In genomic region chr4:169791064-169791463, GRCh38 we compare ENCODE assay signal across 12 cellular contexts. TPM values are rescaled to one million over a fixed set of nuclear protein-coding genes. Genes with fewer than 3 reads are reported as not detected.
DNase-seq lines count a peak whose midpoint lies in the region; FAIRE-seq and TF ChIP-seq lines count a peak whose summit lies in the region.
"Had no signal": no experiment of that assay in that cellular context is flagged by ENCODE, and none has a peak within 500 bp of the region (broad histone marks: within the 10 kb centered on the region; RNA-seq: fewer than 3 reads in every experiment).

No MANE protein-coding gene starts in this region.

- no peak overlapping the region for H3K27ac ChIP-seq in A673 (ENCODE audit: low read depth, low read length, poor library complexity, severe bottlenecking)
- H3K27ac ChIP-seq: KMS-11, skin epidermis had no signal

- no peaks in the 10 kb centered on the region for H3K36me3 ChIP-seq in A673 (ENCODE audit: insufficient read depth, low read length, poor library complexity, severe bottlenecking)

- H3K9me3 ChIP-seq in A673 (ENCODE audit: low read depth, low read length, poor library complexity, severe bottlenecking) = no peaks in the 10 kb centered on the region

- CTCF ChIA-PET in A673 (lab: Charles Lee) = interaction anchor here (0.6 to 1.4 kb wide), 3 partner anchors 16 to 374 kb away, joined by 3 read pairs; no protein-coding TSS in a partner anchor

- H3K4me1 Mint-ChIP-seq in brain (peaks cover 19% of the 10 kb centered on the region), mesothelial cell of epicardium (peaks cover 21% of the 10 kb centered on the region)

- no TSS peak for BruUV-seq in A673 (replicated peaks; lab: Mats Ljungman, UMichigan)

- no peak for DNase-seq in A673 (ENCODE audit: low spot score)
- DNase-seq in HS-5 (ENCODE audit: low read depth) = peak; percentile 31
- no peak for DNase-seq in mesothelial cell of epicardium (ENCODE audit: low spot score in 2 of 2, unreplicated experiment in 2 of 2)
- DNase-seq in RCC 7860 (ENCODE audit: low spot score) = no peak
- DNase-seq in activated effector memory CD4-positive, alpha-beta T cell treated with Interleukin-2 at 50 U/mL for 16 hours = no peak
- DNase-seq in SW 1271 (lab: John Stamatoyannopoulos, UW) = no peak
- DNase-seq in GM19240 (ENCODE audit: insufficient read length, low spot score) = no peak
- DNase-seq: T1000 had no signal

- H3K4me3 Mint-ChIP-seq in brain (peak overlapping the region; percentile 78 to 81 (median 79)), mesothelial cell of epicardium (peak overlapping the region; percentile 48)

- H3K27ac Mint-ChIP-seq in brain = peak overlapping the region in 2 of 5 experiments; percentile 21 to 80
- H3K27ac Mint-ChIP-seq in mesothelial cell of epicardium = no peak overlapping the region
- H3K27ac Mint-ChIP-seq: immature natural killer cell had no signal

- FAIRE-seq in RCC 7860 (lab: Jason Lieb, UNC) = no peak

- POLR2A ChIA-PET in A673 (lab: Charles Lee; ENCODE audit: low non-redundant PET) = no interaction called here

- peaks cover 48% of the 10 kb centered on the region for H3K27me3 ChIP-seq in A673 (replicated peaks; ENCODE audit: insufficient read depth, low read depth, low read length, poor library complexity)

- no peaks in the 10 kb centered on the region for H3K4me1 ChIP-seq in A673 (ENCODE audit: insufficient read depth, low read length, poor library complexity, severe bottlenecking)

- intact Hi-C loops in A673 (cut with micrococcal nuclease; ENCODE audit: unreplicated experiment) = no loop called here

- no peaks in the 10 kb centered on the region for H3K36me3 Mint-ChIP-seq in brain
- H3K36me3 Mint-ChIP-seq in mesothelial cell of epicardium = no peaks in the 10 kb centered on the region
- H3K36me3 Mint-ChIP-seq: immature natural killer cell had no signal

- H3K4me3 ChIP-seq in A673 (ENCODE audit: low read depth, low read length, poor library complexity, severe bottlenecking) = peak overlapping the region; percentile 28

- peaks cover 52% of the 10 kb centered on the region for H3K27me3 Mint-ChIP-seq in brain
- H3K27me3 Mint-ChIP-seq in mesothelial cell of epicardium (ENCODE audit: low read depth) = peaks cover 57% of the 10 kb centered on the region

- no peak for TF ChIP-seq CTCF in A673 (conservative IDR thresholded peaks at IDR 0.05; ENCODE audit: low read depth, low read length)
- TF ChIP-seq CTCF in brain (conservative IDR thresholded peaks at IDR 0.05) = no peak
- TF ChIP-seq CTCF in mesothelial cell of epicardium (IDR thresholded peaks at IDR 0.05; ENCODE audit: unreplicated experiment) = no peak

- H3K9me3 Mint-ChIP-seq in brain = peaks cover 14 to 24% (median 18%) of the 10 kb centered on the region in 5 experiments
- no peaks in the 10 kb centered on the region for H3K9me3 Mint-ChIP-seq in mesothelial cell of epicardium
- H3K9me3 Mint-ChIP-seq: immature natural killer cell had no signal

RNA-seq across cellular contexts. Expression of gene HPF1, which starts 33.3 kb away (rescaled TPM):
- total RNA-seq in A673 (2021) = 54.4 and 57.0 TPM in 2 replicates
- polyA plus RNA-seq in brain (ENCODE audit: insufficient read depth, low read depth, low replicate concordance) = 12.2 TPM
- 27.0 to 31.2 TPM (median 28.4 TPM) in 3 replicates for total RNA-seq in mesothelial cell of epicardium
